1 cellular context compared by ENCODE assay signal in the genomic region with DNA sequence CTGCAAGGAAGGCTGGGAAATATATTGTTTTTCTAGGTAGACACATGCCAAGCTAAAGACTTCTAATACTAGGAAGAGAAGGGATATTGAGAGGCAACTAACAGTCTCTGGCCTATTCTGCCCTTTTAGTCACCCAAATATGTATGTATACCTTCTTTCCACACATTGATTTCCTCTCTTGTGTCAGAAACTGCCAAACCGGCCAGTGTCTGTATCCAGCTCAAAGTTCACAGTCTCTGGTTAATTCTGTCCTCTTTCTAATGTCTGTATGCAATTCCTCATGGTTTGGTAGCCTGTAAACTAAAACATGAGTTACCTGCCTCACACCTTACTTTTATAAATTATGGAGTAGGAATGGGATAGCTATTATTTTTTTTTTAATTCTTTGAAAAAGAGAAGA.
TF ChIP-seq lines count a peak whose summit lies in the region.

No MANE protein-coding gene starts in this region.

TF ChIP-seq in HepG2, 621 proteins besides CTCF, POLR2A, EP300 and RAD21:
- TF ChIP-seq BCL6 (CRISPR knock-in tag; IDR thresholded peaks at IDR 0.05) (0 out of 2 replicates have a peak, but pooled peaks have one; percentile 22), ZNF740 (CRISPR knock-in tag; IDR thresholded peaks at IDR 0.05) (no peak), HNF4A (CRISPR knock-in tag; IDR thresholded peaks at IDR 0.05) (peak; percentile 64)
- TF ChIP-seq, protein P1, sequence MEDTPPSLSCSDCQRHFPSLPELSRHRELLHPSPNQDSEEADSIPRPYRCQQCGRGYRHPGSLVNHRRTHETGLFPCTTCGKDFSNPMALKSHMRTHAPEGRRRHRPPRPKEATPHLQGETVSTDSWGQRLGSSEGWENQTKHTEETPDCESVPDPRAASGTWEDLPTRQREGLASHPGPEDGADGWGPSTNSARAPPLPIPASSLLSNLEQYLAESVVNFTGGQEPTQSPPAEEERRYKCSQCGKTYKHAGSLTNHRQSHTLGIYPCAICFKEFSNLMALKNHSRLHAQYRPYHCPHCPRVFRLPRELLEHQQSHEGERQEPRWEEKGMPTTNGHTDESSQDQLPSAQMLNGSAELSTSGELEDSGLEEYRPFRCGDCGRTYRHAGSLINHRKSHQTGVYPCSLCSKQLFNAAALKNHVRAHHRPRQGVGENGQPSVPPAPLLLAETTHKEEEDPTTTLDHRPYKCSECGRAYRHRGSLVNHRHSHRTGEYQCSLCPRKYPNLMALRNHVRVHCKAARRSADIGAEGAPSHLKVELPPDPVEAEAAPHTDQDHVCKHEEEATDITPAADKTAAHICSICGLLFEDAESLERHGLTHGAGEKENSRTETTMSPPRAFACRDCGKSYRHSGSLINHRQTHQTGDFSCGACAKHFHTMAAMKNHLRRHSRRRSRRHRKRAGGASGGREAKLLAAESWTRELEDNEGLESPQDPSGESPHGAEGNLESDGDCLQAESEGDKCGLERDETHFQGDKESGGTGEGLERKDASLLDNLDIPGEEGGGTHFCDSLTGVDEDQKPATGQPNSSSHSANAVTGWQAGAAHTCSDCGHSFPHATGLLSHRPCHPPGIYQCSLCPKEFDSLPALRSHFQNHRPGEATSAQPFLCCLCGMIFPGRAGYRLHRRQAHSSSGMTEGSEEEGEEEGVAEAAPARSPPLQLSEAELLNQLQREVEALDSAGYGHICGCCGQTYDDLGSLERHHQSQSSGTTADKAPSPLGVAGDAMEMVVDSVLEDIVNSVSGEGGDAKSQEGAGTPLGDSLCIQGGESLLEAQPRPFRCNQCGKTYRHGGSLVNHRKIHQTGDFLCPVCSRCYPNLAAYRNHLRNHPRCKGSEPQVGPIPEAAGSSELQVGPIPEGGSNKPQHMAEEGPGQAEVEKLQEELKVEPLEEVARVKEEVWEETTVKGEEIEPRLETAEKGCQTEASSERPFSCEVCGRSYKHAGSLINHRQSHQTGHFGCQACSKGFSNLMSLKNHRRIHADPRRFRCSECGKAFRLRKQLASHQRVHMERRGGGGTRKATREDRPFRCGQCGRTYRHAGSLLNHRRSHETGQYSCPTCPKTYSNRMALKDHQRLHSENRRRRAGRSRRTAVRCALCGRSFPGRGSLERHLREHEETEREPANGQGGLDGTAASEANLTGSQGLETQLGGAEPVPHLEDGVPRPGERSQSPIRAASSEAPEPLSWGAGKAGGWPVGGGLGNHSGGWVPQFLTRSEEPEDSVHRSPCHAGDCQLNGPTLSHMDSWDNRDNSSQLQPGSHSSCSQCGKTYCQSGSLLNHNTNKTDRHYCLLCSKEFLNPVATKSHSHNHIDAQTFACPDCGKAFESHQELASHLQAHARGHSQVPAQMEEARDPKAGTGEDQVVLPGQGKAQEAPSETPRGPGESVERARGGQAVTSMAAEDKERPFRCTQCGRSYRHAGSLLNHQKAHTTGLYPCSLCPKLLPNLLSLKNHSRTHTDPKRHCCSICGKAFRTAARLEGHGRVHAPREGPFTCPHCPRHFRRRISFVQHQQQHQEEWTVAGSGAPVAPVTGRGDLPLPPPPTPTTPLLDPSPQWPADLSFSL (CRISPR knock-in tag; IDR thresholded peaks at IDR 0.05) = no peak
- TF ChIP-seq, protein P2, sequence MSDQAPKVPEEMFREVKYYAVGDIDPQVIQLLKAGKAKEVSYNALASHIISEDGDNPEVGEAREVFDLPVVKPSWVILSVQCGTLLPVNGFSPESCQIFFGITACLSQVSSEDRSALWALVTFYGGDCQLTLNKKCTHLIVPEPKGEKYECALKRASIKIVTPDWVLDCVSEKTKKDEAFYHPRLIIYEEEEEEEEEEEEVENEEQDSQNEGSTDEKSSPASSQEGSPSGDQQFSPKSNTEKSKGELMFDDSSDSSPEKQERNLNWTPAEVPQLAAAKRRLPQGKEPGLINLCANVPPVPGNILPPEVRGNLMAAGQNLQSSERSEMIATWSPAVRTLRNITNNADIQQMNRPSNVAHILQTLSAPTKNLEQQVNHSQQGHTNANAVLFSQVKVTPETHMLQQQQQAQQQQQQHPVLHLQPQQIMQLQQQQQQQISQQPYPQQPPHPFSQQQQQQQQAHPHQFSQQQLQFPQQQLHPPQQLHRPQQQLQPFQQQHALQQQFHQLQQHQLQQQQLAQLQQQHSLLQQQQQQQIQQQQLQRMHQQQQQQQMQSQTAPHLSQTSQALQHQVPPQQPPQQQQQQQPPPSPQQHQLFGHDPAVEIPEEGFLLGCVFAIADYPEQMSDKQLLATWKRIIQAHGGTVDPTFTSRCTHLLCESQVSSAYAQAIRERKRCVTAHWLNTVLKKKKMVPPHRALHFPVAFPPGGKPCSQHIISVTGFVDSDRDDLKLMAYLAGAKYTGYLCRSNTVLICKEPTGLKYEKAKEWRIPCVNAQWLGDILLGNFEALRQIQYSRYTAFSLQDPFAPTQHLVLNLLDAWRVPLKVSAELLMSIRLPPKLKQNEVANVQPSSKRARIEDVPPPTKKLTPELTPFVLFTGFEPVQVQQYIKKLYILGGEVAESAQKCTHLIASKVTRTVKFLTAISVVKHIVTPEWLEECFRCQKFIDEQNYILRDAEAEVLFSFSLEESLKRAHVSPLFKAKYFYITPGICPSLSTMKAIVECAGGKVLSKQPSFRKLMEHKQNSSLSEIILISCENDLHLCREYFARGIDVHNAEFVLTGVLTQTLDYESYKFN (CRISPR knock-in tag; conservative IDR thresholded peaks at IDR 0.05) = peak; percentile 47; the same call in 1 of the 2 replicates
- TF ChIP-seq, protein P3, sequence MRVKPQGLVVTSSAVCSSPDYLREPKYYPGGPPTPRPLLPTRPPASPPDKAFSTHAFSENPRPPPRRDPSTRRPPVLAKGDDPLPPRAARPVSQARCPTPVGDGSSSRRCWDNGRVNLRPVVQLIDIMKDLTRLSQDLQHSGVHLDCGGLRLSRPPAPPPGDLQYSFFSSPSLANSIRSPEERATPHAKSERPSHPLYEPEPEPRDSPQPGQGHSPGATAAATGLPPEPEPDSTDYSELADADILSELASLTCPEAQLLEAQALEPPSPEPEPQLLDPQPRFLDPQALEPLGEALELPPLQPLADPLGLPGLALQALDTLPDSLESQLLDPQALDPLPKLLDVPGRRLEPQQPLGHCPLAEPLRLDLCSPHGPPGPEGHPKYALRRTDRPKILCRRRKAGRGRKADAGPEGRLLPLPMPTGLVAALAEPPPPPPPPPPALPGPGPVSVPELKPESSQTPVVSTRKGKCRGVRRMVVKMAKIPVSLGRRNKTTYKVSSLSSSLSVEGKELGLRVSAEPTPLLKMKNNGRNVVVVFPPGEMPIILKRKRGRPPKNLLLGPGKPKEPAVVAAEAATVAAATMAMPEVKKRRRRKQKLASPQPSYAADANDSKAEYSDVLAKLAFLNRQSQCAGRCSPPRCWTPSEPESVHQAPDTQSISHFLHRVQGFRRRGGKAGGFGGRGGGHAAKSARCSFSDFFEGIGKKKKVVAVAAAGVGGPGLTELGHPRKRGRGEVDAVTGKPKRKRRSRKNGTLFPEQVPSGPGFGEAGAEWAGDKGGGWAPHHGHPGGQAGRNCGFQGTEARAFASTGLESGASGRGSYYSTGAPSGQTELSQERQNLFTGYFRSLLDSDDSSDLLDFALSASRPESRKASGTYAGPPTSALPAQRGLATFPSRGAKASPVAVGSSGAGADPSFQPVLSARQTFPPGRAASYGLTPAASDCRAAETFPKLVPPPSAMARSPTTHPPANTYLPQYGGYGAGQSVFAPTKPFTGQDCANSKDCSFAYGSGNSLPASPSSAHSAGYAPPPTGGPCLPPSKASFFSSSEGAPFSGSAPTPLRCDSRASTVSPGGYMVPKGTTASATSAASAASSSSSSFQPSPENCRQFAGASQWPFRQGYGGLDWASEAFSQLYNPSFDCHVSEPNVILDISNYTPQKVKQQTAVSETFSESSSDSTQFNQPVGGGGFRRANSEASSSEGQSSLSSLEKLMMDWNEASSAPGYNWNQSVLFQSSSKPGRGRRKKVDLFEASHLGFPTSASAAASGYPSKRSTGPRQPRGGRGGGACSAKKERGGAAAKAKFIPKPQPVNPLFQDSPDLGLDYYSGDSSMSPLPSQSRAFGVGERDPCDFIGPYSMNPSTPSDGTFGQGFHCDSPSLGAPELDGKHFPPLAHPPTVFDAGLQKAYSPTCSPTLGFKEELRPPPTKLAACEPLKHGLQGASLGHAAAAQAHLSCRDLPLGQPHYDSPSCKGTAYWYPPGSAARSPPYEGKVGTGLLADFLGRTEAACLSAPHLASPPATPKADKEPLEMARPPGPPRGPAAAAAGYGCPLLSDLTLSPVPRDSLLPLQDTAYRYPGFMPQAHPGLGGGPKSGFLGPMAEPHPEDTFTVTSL (CRISPR knock-in tag; IDR thresholded peaks at IDR 0.05; ENCODE audit: borderline replicate concordance) = 0 out of 2 replicates have a peak, but pooled peaks have one; percentile 14
TF ChIP-seq in HepG2: peak in this region for 4.
